Comparison of ENCODE assay signal across 11 cellular contexts in the genomic region with DNA sequence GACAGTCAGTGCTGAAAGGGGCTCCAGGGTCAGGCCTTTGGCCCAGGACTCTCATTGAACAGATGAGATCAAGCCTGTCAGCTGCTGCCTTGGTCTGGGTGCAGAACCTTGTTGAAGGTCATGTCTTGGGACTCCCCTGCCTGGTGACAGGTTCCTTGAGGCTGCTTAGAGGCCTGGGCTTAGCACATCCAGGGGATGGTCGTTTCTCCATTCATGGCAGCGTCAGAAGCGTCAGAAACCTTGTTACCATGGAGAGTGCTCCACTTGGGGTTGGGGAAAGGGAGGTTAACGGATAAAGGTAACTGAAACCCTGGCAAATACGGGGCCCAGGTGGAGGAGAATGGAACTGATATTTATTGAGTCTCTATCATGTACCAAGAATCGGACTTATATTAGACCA. TPM values are rescaled to one million over a fixed set of nuclear protein-coding genes. Genes with fewer than 3 reads are reported as not detected.
DNase-seq lines count a peak whose midpoint lies in the region; ATAC-seq, FAIRE-seq and TF ChIP-seq lines count a peak whose summit lies in the region.
"Had no signal": no experiment of that assay in that cellular context is flagged by ENCODE, and none has a peak within 500 bp of the region (broad histone marks: within the 10 kb centered on the region; RNA-seq: fewer than 3 reads in every experiment).

No MANE protein-coding gene starts in this region.

- peak overlapping the region; percentile 98 for H3K27ac ChIP-seq in cardiac muscle cell
- H3K27ac ChIP-seq in astrocyte (ENCODE audit: low read depth, low read length) = peak overlapping the region; percentile 96
- H3K27ac ChIP-seq in lung (ENCODE audit: low read depth in 1 of 2, low read length in 1 of 2) = peak overlapping the region; percentile 94
- H3K27ac ChIP-seq in urinary bladder (ENCODE audit: low read depth) = peak overlapping the region; percentile 39

- peaks cover 29% of the 10 kb centered on the region for H3K4me1 Mint-ChIP-seq in astrocyte (ENCODE audit: low read depth, unreplicated experiment)

- H3K36me3 ChIP-seq in cardiac muscle cell (peaks cover 9% of the 10 kb centered on the region), astrocyte (ENCODE audit: insufficient read depth, low read length) (peaks cover 12% of the 10 kb centered on the region), lung (ENCODE audit: control insufficient read depth in 2 of 2, insufficient read depth in 2 of 2, low read length in 2 of 2) (peaks cover 8 to 14% of the 10 kb centered on the region in 2 donors), urinary bladder (ENCODE audit: insufficient read depth) (no peaks in the 10 kb centered on the region)

- H3K9me3 ChIP-seq in cardiac muscle cell (ENCODE audit: low read depth) (no peaks in the 10 kb centered on the region), astrocyte (ENCODE audit: insufficient read depth, low read depth, low read length) (no peaks in the 10 kb centered on the region), lung (ENCODE audit: control insufficient read depth in 2 of 2, insufficient read depth in 1 of 2, low read length in 1 of 2) (no peaks in the 10 kb centered on the region)

- H3K9me3 Mint-ChIP-seq in astrocyte (ENCODE audit: unreplicated experiment) = no peaks in the 10 kb centered on the region

- intact Hi-C loops in left ventricle myocardium superior (cut with micrococcal nuclease) = no loop called here

- H3K27me3 Mint-ChIP-seq in astrocyte (ENCODE audit: low read depth, unreplicated experiment) = no peaks in the 10 kb centered on the region

- H3K4me3 Mint-ChIP-seq in astrocyte (ENCODE audit: unreplicated experiment) = peak overlapping the region; percentile 90

- H3K4me1 ChIP-seq in cardiac muscle cell (ENCODE audit: low read depth) (peaks cover 24% of the 10 kb centered on the region), astrocyte (ENCODE audit: insufficient read depth, low read length) (peaks cover 24% of the 10 kb centered on the region), lung (ENCODE audit: control insufficient read depth in 2 of 2, insufficient read depth in 2 of 2, low read length in 2 of 2) (peaks cover 16 to 21% of the 10 kb centered on the region in 2 donors), urinary bladder (ENCODE audit: insufficient read depth) (peaks cover 2% of the 10 kb centered on the region)

- H3K4me3 ChIP-seq in cardiac muscle cell = peak overlapping the region; percentile 98
- H3K4me3 ChIP-seq in astrocyte (ENCODE audit: insufficient read depth, low read depth, low read length) = peak overlapping the region; percentile 94
- peak overlapping the region; percentile 92 for H3K4me3 ChIP-seq in lung
- H3K4me3 ChIP-seq in urinary bladder (ENCODE audit: low read depth, low read length) = peak overlapping the region; percentile 78

- H2AFZ ChIP-seq in astrocyte (ENCODE audit: low read depth, low read length) = no peak overlapping the region

- H3K9ac ChIP-seq in astrocyte (ENCODE audit: low read length) = peak overlapping the region; percentile 99

- FAIRE-seq in astrocyte (lab: Jason Lieb, UNC) = no peak
- FAIRE-seq: G401.6 had no signal

- peaks cover 59% of the 10 kb centered on the region for H4K20me1 ChIP-seq in astrocyte (ENCODE audit: insufficient read depth, low read length)

- TF ChIP-seq CTCF in cardiac muscle cell (IDR thresholded peaks at IDR 0.05; ENCODE audit: low read depth, low read length) (no peak), astrocyte (IDR thresholded peaks at IDR 0.05; ENCODE audit: insufficient read depth, low read depth, low read length) (no peak), lung (IDR thresholded peaks at IDR 0.05; ENCODE audit: control extremely low read depth, extremely low read depth) (no peak)

- H3K79me2 ChIP-seq in astrocyte (ENCODE audit: insufficient read depth, low read length) = peaks cover 86% of the 10 kb centered on the region

- WGBS in lung, 2 donors = 48 to 51% methylated on average over 6 of the region's 6 CpGs
- WGBS in urinary bladder = 65% methylated on average over 6 of the region's 6 CpGs

- peak overlapping the region; percentile 96 for H3K4me2 ChIP-seq in astrocyte (ENCODE audit: low read length)

- peak in 1 of 2 donors; percentile 25 for DNase-seq in cardiac muscle cell (ENCODE audit: low read depth in 1 of 2, low spot score in 1 of 2)
- DNase-seq in left ventricle myocardium superior = no peak
- DNase-seq in astrocyte (ENCODE audit: low read depth) = no peak
- DNase-seq in lung (ENCODE audit: low spot score) = no peak
- no peak for DNase-seq in kidney glomerular epithelial cell (lab: John Stamatoyannopoulos, UW)
- no peak for DNase-seq in SW480 (ENCODE audit: low spot score)
- DNase-seq: cortex of kidney had no signal

- no peak for ATAC-seq in left ventricle myocardium superior
- ATAC-seq in lung (ENCODE audit: insufficient read depth, low FRiP score) = no peak
- ATAC-seq in HG03280 (IDR thresholded peaks at IDR 0.05; ENCODE audit: unreplicated experiment) = no peak

- H3K27ac Mint-ChIP-seq in astrocyte (ENCODE audit: unreplicated experiment) = peak overlapping the region; percentile 91

- no peaks in the 10 kb centered on the region for H3K27me3 ChIP-seq in cardiac muscle cell
- H3K27me3 ChIP-seq in astrocyte (ENCODE audit: insufficient read depth, low read length) = no peaks in the 10 kb centered on the region
- no peaks in the 10 kb centered on the region for H3K27me3 ChIP-seq in lung (ENCODE audit: control insufficient read depth, insufficient read depth)

- H3K36me3 Mint-ChIP-seq in astrocyte (ENCODE audit: low read depth, unreplicated experiment) = peaks cover 10% of the 10 kb centered on the region

RNA-seq across cellular contexts. Expression of a gene that starts 8.8 kb away (rescaled TPM):
- total RNA-seq in cardiac muscle cell (24.3 and 36.0 TPM in 2 replicates), left ventricle myocardium superior (41.1 TPM), astrocyte (56.0 and 57.0 TPM in 2 replicates), lung (10 to 100 TPM; 27.6 to 48.5 TPM), urinary bladder (8.8 TPM)
- polyA plus RNA-seq in cardiac muscle cell (61.2 and 88.8 TPM in 2 replicates), lung (10 to 100 TPM; 46.9 to 64.6 TPM), urinary bladder (30.3 TPM)

RNA-seq across cellular contexts. Expression of a gene that starts 9.0 kb away (rescaled TPM):
- 2,527 and 2,996 TPM in 2 replicates for total RNA-seq in cardiac muscle cell
- polyA plus RNA-seq in cardiac muscle cell = 1,204 and 1,356 TPM in 2 replicates
- total RNA-seq in left ventricle myocardium superior = 676 TPM
- 1,209 and 1,259 TPM in 2 replicates for total RNA-seq in astrocyte
- total RNA-seq in lung = 1,000 to 10,000 TPM in 1 of 2 donors, 100 to 1,000 TPM in 1; 758 to 1,099 TPM
- 1,000 to 10,000 TPM; 2,451 to 5,305 TPM for polyA plus RNA-seq in lung
- total RNA-seq in urinary bladder = 1,117 TPM
- 2,692 TPM for polyA plus RNA-seq in urinary bladder

RNA-seq across cellular contexts. Expression of a gene that starts 17.5 kb away (rescaled TPM):
- not detected in 2 replicates for total RNA-seq in cardiac muscle cell
- polyA plus RNA-seq in cardiac muscle cell = not detected in 2 replicates
- not detected for total RNA-seq in left ventricle myocardium superior
- not detected in 2 replicates for total RNA-seq in astrocyte
- 10 to 100 TPM; 11.4 to 28.9 TPM for total RNA-seq in lung
- polyA plus RNA-seq in lung = 10 to 100 TPM in 1 of 2 donors, 1 to 10 TPM in 1; 6.0 to 12.8 TPM
- total RNA-seq in urinary bladder = not detected
- not detected for polyA plus RNA-seq in urinary bladder
- total RNA-seq: M059J had no signal

Comparison
In these comparisons a context has a peak if more than half of its experiments do, and no peak if none do; other contexts are left out.
1. H3K27ac ChIP-seq: peak in every context shown above with its lines; median percentile 98 in cardiac muscle cell; 96 in astrocyte; 94 in lung; 39 in urinary bladder.
2. RNA of a gene that starts 17.5 kb away (total RNA-seq): 11.4 to 28.9 TPM in lung; not detected in astrocyte, not detected in cardiac muscle cell, not detected in left ventricle myocardium superior (single experiment) and not detected in urinary bladder (single experiment); every median in the first group is over 10 times any median in the second.
3. Peak in every context shown above with its lines, with median percentiles within 50 percentile points of each other: H3K4me3 ChIP-seq.